8 cellular contexts compared by ENCODE assay signal in genomic region chr16:81711609-81712329, GRCh38.
DNase-seq lines count a peak whose midpoint lies in the region; ATAC-seq and TF ChIP-seq lines count a peak whose summit lies in the region.

No MANE protein-coding gene starts in this region.

- ATAC-seq in HG03045 (IDR thresholded peaks at IDR 0.05; ENCODE audit: unreplicated experiment): no peak
- ATAC-seq in HG03565 (IDR thresholded peaks at IDR 0.05; ENCODE audit: unreplicated experiment): no peak
- ATAC-seq in GM18511 (IDR thresholded peaks at IDR 0.05; ENCODE audit: unreplicated experiment): no peak

- peak overlapping the region in 9 of 11 experiments; percentile 55 to 82 (median 71); a peak in 19 of 22 replicates for H3K27ac ChIP-seq in BLaER1 treated with 17β-estradiol and CSF1 and Interleukin-3, amounts not matched to agents 10 nM and 100 nM
- H3K27ac ChIP-seq in mammary epithelial cell (ENCODE audit: insufficient read depth, low read depth, low read length) (no peak overlapping the region), muscle layer of colon (ENCODE audit: low read depth, low read length) (peak overlapping the region; percentile 46)

- WGBS in mammary epithelial cell (ENCODE audit: low coverage, missing lambda C conversion rate): 34% methylated on average over 20 of the region's 21 CpGs

- H3K4me3 ChIP-seq in BLaER1 treated with 17β-estradiol and CSF1 and Interleukin-3, amounts not matched to agents 10 nM and 100 nM: no peak overlapping the region; a peak in 1 of 20 replicates
- H3K4me3 ChIP-seq in mammary epithelial cell (replicated peaks in 1 of 3; ENCODE audit: insufficient read depth in 1 of 3, low read depth in 2 of 3, low read length in 3 of 3) (no peak overlapping the region), muscle layer of colon (ENCODE audit: low read depth in 1 of 2, low read length in 2 of 2) (no peak overlapping the region)

- no peaks in the 10 kb centered on the region for H3K27me3 ChIP-seq in BLaER1 treated with 17β-estradiol and CSF1 and Interleukin-3, amounts not matched to agents 10 nM and 100 nM
- H3K27me3 ChIP-seq in mammary epithelial cell (ENCODE audit: insufficient read depth, low read length) (no peaks in the 10 kb centered on the region), muscle layer of colon (ENCODE audit: control insufficient read depth in 1 of 2, insufficient read depth in 2 of 2, low read length in 2 of 2) (no peaks in the 10 kb centered on the region)

- peaks cover 36 to 70% (median 52%) of the 10 kb centered on the region in 10 experiments for H3K4me1 ChIP-seq in BLaER1 treated with 17β-estradiol and CSF1 and Interleukin-3, amounts not matched to agents 10 nM and 100 nM
- H3K4me1 ChIP-seq in mammary epithelial cell (ENCODE audit: insufficient read depth, low read length) (peaks cover 26% of the 10 kb centered on the region), muscle layer of colon (ENCODE audit: insufficient read depth, low read length) (peaks cover 32% of the 10 kb centered on the region)

- peak overlapping the region; percentile 34 to 88 (median 71) for H3K4me2 ChIP-seq in BLaER1 treated with 17β-estradiol and CSF1 and Interleukin-3, amounts not matched to agents 10 nM and 100 nM
- H3K4me2 ChIP-seq in mammary epithelial cell (ENCODE audit: insufficient read depth, low read depth, low read length): no peak overlapping the region

- intact Hi-C loops in mammary epithelial cell (cut with micrococcal nuclease): no loop called here

- CTCF ChIA-PET in mammary epithelial cell (lab: Charles Lee; ENCODE audit: low non-redundant PET): interaction anchor here (0.7 to 0.9 kb wide), 2 partner anchors 10 to 86 kb away, joined by 3 to 8 read pairs; no protein-coding TSS in a partner anchor

- dilution Hi-C loops in mammary epithelial cell (cut with HindIII; ENCODE audit: low sequenced_read_pairs): no loop called here

- H3K9ac ChIP-seq in BLaER1 treated with 17β-estradiol and CSF1 and Interleukin-3, amounts not matched to agents 10 nM and 100 nM: peak overlapping the region in 9 of 11 experiments; percentile 14 to 73 (median 61); a peak in 17 of 22 replicates
- no peak overlapping the region for H3K9ac ChIP-seq in mammary epithelial cell (ENCODE audit: insufficient read depth, low read length)
- H3K9ac ChIP-seq in muscle layer of colon (ENCODE audit: low read length): no peak overlapping the region

- in situ Hi-C loops in mammary epithelial cell (cut with MboI; ENCODE audit: low sequenced_read_pairs in 2 of 2): no loop called here

- DNase-seq in M059J (ENCODE audit: low read depth): peak; percentile 97
- DNase-seq in mammary epithelial cell: peak; percentile 85
- no peak for DNase-seq in NCI-H2081 treated with DMSO at 0.1 percent for 48 hours (lab: John Stamatoyannopoulos, UW)

- no peaks in the 10 kb centered on the region for H3K9me3 ChIP-seq in BLaER1 treated with 17β-estradiol and CSF1 and Interleukin-3, amounts not matched to agents 10 nM and 100 nM (replicated peaks in 1 of 11)
- H3K9me3 ChIP-seq in mammary epithelial cell (replicated peaks; ENCODE audit: insufficient read depth, low read length) (no peaks in the 10 kb centered on the region), muscle layer of colon (ENCODE audit: low read length) (no peaks in the 10 kb centered on the region)

- H4K20me1 ChIP-seq in BLaER1 treated with 17β-estradiol and CSF1 and Interleukin-3, amounts not matched to agents 10 nM and 100 nM: peaks cover 0 to 40% (median 13%) of the 10 kb centered on the region in 11 experiments; a peak in 11 of 22 replicates
- no peaks in the 10 kb centered on the region for H4K20me1 ChIP-seq in mammary epithelial cell (ENCODE audit: insufficient read depth, low read length)

- no peaks in the 10 kb centered on the region for H3K79me2 ChIP-seq in mammary epithelial cell (ENCODE audit: insufficient read depth, low read length)

- no peak overlapping the region for H2AFZ ChIP-seq in mammary epithelial cell (ENCODE audit: low read depth, low read length)

- no TSS peak for BruUV-seq in mammary epithelial cell (replicated peaks; lab: Mats Ljungman, UMichigan)

- TF ChIP-seq CTCF in mammary epithelial cell (conservative IDR thresholded peaks at IDR 0.05 in 1 of 2, IDR thresholded peaks at IDR 0.05 in 1 of 2; ENCODE audit: extremely low read depth in 1 of 2, insufficient read depth in 1 of 2, low read depth in 1 of 2, low read length in 2 of 2): no peak

- peaks cover 28 to 29% (median 29%) of the 10 kb centered on the region in 11 experiments for H3K36me3 ChIP-seq in BLaER1 treated with 17β-estradiol and CSF1 and Interleukin-3, amounts not matched to agents 10 nM and 100 nM
- H3K36me3 ChIP-seq in mammary epithelial cell (ENCODE audit: insufficient read depth, low read length) (peaks cover 7% of the 10 kb centered on the region), muscle layer of colon (ENCODE audit: insufficient read depth, low read length) (peaks cover 18% of the 10 kb centered on the region)

Comparison
In these comparisons a context has a peak if more than half of its experiments do, and no peak if none do; other contexts are left out.
1. H3K9ac ChIP-seq: peak in BLaER1 treated with 17β-estradiol and CSF1 and Interleukin-3, amounts not matched to agents 10 nM and 100 nM (9 of 11); none in mammary epithelial cell (single experiment) and muscle layer of colon (single experiment).